ENCODE assay signal across 8 cellular contexts in the genomic region with DNA sequence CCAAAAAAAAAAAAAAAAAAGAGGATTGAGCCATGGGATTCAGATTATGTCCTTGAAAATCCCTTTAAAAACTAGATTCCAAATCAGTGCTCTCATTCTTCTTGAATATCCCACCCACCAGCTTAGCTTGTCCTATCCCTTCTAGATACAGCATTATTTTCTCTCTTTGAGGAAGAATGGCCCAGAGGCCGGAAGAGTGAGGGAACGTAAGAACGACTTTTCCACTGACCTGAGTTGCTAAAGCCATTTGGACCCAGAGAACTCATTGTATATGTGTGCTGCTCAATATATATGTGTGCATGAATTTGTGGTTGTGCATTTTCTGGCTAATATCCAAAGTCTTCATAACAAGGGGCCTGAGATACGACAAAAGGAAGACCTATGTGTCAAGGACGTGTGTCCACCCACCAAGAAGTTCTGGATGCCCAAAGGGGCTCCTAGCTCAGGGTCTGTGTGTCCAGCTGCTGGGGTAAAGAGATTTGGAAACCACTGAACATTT. TPM values are rescaled to one million over a fixed set of nuclear protein-coding genes. Genes with fewer than 3 reads are reported as not detected.
DNase-seq lines count a peak whose midpoint lies in the region; TF ChIP-seq lines count a peak whose summit lies in the region.

No MANE protein-coding gene starts in this region.

- intact Hi-C loops in tibial artery (cut with DNase I; ENCODE audit: low total_unique reads) (no loop called here), head of caudate nucleus (cut with DNase I) (loop anchor here (2.0 kb wide), 1 partner anchor 120 kb away; no protein-coding TSS in a partner anchor)

- H3K4me3 Mint-ChIP-seq in activated naive CD4-positive, alpha-beta T cell treated with anti-CD3 and anti-CD28 coated beads, Interleukin-2, amount 50 U/mL, for 24 hours = peak overlapping the region; percentile 89

- TF ChIP-seq CTCF in liver (IDR thresholded peaks at IDR 0.05; ENCODE audit: low read depth, low read length, missing input control) (no peak), tibial artery (IDR thresholded peaks at IDR 0.05) (no peak)

- no peak for TF ChIP-seq RAD21 in liver (IDR thresholded peaks at IDR 0.05)

- H3K4me1 ChIP-seq in adipocyte (ENCODE audit: control insufficient read depth, insufficient read depth, low read length) = peaks cover 43% of the 10 kb centered on the region
- peaks cover 4 to 31% (median 17%) of the 10 kb centered on the region in 4 donors for H3K4me1 ChIP-seq in liver (ENCODE audit: control insufficient read depth in 4 of 4, insufficient read depth in 4 of 4, low read length in 3 of 4)
- peaks cover 6 to 29% (median 22%) of the 10 kb centered on the region in 4 donors for H3K4me1 ChIP-seq in tibial artery

- H3K36me3 ChIP-seq in adipocyte (ENCODE audit: control insufficient read depth, insufficient read depth, low read length, severe bottlenecking) (no peaks in the 10 kb centered on the region), liver (ENCODE audit: control insufficient read depth in 4 of 4, insufficient read depth in 3 of 4, low read depth in 1 of 4, low read length in 3 of 4) (no peaks in the 10 kb centered on the region), tibial artery (no peaks in the 10 kb centered on the region)

- H3K9ac ChIP-seq in adipocyte (ENCODE audit: low read length) (peak overlapping the region; percentile 91), liver (ENCODE audit: low read depth in 1 of 2, low read length in 2 of 2) (peak overlapping the region; percentile 42 to 81)

- H3K27ac Mint-ChIP-seq in activated naive CD4-positive, alpha-beta T cell treated with anti-CD3 and anti-CD28 coated beads, Interleukin-2, amount 50 U/mL, for 24 hours = peak overlapping the region; percentile 63

- 89% methylated on average over 5 of the region's 5 CpGs for WGBS in liver

- no peak for DNase-seq in activated naive CD4-positive, alpha-beta T cell treated with Interleukin-2 at 50 U/mL for 16 hours
- DNase-seq in adipocyte (ENCODE audit: low read depth) = no peak
- no peak for DNase-seq in tibial artery
- DNase-seq in kidney tubule cell (ENCODE audit: low spot score) = no peak
- DNase-seq in head of caudate nucleus = no peak
- no peak for DNase-seq in OCI-M1 (lab: John Stamatoyannopoulos, UW)

- peak overlapping the region; percentile 77 to 78 for H3K27ac ChIP-seq in liver (ENCODE audit: low read depth in 1 of 2, low read length in 2 of 2)
- H3K27ac ChIP-seq in tibial artery = peak overlapping the region; percentile 74 to 75

- no peaks in the 10 kb centered on the region for H3K9me3 Mint-ChIP-seq in activated naive CD4-positive, alpha-beta T cell treated with anti-CD3 and anti-CD28 coated beads, Interleukin-2, amount 50 U/mL, for 24 hours

- H3K36me3 Mint-ChIP-seq in activated naive CD4-positive, alpha-beta T cell treated with anti-CD3 and anti-CD28 coated beads, Interleukin-2, amount 50 U/mL, for 24 hours = no peaks in the 10 kb centered on the region

- H3K4me3 ChIP-seq in adipocyte (ENCODE audit: low read length) = peak overlapping the region; percentile 79
- peak overlapping the region; percentile 41 to 62 (median 54) for H3K4me3 ChIP-seq in liver (ENCODE audit: low read depth in 1 of 3, low read length in 3 of 3)
- H3K4me3 ChIP-seq in tibial artery = peak overlapping the region; percentile 48 to 56

- H3K4me1 Mint-ChIP-seq in activated naive CD4-positive, alpha-beta T cell treated with anti-CD3 and anti-CD28 coated beads, Interleukin-2, amount 50 U/mL, for 24 hours = peaks cover 27% of the 10 kb centered on the region

- peaks cover 2% of the 10 kb centered on the region for H3K27me3 Mint-ChIP-seq in activated naive CD4-positive, alpha-beta T cell treated with anti-CD3 and anti-CD28 coated beads, Interleukin-2, amount 50 U/mL, for 24 hours

- no peaks in the 10 kb centered on the region for H3K9me3 ChIP-seq in adipocyte (ENCODE audit: control insufficient read depth, low read length)
- no peaks in the 10 kb centered on the region for H3K9me3 ChIP-seq in liver (ENCODE audit: control insufficient read depth in 4 of 4, low read length in 3 of 4)
- H3K9me3 ChIP-seq in tibial artery = no peaks in the 10 kb centered on the region

- H3K27me3 ChIP-seq in adipocyte (replicated peaks; ENCODE audit: control insufficient read depth, insufficient read depth, low read length) (no peaks in the 10 kb centered on the region), liver (ENCODE audit: control insufficient read depth in 4 of 4, insufficient read depth in 4 of 4, low read length in 3 of 4) (peaks cover 0 to 4% (median 0%) of the 10 kb centered on the region in 4 donors), tibial artery (peaks cover 0 to 11% of the 10 kb centered on the region in 2 donors)

TF ChIP-seq in liver, 16 proteins besides CTCF, POLR2A, EP300 and RAD21:
- TF ChIP-seq NR2F2 (IDR thresholded peaks at IDR 0.05) (no peak), FOXA1 (IDR thresholded peaks at IDR 0.05) (no peak), HNF4G (IDR thresholded peaks at IDR 0.05) (no peak), GABPA (IDR thresholded peaks at IDR 0.05 in 1 of 2, conservative IDR thresholded peaks at IDR 0.05 in 1 of 2) (no peak), YY1 (IDR thresholded peaks at IDR 0.05) (no peak), FOXA2 (IDR thresholded peaks at IDR 0.05) (no peak), RXRA (IDR thresholded peaks at IDR 0.05) (no peak), EGR1 (IDR thresholded peaks at IDR 0.05; ENCODE audit: low read depth in 2 of 2) (no peak), SP1 (IDR thresholded peaks at IDR 0.05) (no peak)
- TF ChIP-seq, protein P1, sequence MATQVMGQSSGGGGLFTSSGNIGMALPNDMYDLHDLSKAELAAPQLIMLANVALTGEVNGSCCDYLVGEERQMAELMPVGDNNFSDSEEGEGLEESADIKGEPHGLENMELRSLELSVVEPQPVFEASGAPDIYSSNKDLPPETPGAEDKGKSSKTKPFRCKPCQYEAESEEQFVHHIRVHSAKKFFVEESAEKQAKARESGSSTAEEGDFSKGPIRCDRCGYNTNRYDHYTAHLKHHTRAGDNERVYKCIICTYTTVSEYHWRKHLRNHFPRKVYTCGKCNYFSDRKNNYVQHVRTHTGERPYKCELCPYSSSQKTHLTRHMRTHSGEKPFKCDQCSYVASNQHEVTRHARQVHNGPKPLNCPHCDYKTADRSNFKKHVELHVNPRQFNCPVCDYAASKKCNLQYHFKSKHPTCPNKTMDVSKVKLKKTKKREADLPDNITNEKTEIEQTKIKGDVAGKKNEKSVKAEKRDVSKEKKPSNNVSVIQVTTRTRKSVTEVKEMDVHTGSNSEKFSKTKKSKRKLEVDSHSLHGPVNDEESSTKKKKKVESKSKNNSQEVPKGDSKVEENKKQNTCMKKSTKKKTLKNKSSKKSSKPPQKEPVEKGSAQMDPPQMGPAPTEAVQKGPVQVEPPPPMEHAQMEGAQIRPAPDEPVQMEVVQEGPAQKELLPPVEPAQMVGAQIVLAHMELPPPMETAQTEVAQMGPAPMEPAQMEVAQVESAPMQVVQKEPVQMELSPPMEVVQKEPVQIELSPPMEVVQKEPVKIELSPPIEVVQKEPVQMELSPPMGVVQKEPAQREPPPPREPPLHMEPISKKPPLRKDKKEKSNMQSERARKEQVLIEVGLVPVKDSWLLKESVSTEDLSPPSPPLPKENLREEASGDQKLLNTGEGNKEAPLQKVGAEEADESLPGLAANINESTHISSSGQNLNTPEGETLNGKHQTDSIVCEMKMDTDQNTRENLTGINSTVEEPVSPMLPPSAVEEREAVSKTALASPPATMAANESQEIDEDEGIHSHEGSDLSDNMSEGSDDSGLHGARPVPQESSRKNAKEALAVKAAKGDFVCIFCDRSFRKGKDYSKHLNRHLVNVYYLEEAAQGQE (IDR thresholded peaks at IDR 0.05) = no peak
- TF ChIP-seq, protein P2, sequence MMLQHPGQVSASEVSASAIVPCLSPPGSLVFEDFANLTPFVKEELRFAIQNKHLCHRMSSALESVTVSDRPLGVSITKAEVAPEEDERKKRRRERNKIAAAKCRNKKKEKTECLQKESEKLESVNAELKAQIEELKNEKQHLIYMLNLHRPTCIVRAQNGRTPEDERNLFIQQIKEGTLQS (IDR thresholded peaks at IDR 0.05) = no peak
- TF ChIP-seq, protein P3, sequence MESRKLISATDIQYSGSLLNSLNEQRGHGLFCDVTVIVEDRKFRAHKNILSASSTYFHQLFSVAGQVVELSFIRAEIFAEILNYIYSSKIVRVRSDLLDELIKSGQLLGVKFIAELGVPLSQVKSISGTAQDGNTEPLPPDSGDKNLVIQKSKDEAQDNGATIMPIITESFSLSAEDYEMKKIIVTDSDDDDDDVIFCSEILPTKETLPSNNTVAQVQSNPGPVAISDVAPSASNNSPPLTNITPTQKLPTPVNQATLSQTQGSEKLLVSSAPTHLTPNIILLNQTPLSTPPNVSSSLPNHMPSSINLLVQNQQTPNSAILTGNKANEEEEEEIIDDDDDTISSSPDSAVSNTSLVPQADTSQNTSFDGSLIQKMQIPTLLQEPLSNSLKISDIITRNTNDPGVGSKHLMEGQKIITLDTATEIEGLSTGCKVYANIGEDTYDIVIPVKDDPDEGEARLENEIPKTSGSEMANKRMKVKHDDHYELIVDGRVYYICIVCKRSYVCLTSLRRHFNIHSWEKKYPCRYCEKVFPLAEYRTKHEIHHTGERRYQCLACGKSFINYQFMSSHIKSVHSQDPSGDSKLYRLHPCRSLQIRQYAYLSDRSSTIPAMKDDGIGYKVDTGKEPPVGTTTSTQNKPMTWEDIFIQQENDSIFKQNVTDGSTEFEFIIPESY (IDR thresholded peaks at IDR 0.05) = no peak
- TF ChIP-seq, protein P4, sequence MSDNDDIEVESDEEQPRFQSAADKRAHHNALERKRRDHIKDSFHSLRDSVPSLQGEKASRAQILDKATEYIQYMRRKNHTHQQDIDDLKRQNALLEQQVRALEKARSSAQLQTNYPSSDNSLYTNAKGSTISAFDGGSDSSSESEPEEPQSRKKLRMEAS (IDR thresholded peaks at IDR 0.05) = no peak

RNA-seq across cellular contexts. Expression of a gene that starts 35.0 kb away (rescaled TPM):
- 1 to 10 TPM in 1 of 2 donors, under 1 TPM in 1; 0.17 to 1.3 TPM for total RNA-seq in liver
- under 1 TPM; 0.14 to 0.50 TPM for polyA plus RNA-seq in liver
